ENCODE assay signal across 8 cellular contexts in the genomic region with DNA sequence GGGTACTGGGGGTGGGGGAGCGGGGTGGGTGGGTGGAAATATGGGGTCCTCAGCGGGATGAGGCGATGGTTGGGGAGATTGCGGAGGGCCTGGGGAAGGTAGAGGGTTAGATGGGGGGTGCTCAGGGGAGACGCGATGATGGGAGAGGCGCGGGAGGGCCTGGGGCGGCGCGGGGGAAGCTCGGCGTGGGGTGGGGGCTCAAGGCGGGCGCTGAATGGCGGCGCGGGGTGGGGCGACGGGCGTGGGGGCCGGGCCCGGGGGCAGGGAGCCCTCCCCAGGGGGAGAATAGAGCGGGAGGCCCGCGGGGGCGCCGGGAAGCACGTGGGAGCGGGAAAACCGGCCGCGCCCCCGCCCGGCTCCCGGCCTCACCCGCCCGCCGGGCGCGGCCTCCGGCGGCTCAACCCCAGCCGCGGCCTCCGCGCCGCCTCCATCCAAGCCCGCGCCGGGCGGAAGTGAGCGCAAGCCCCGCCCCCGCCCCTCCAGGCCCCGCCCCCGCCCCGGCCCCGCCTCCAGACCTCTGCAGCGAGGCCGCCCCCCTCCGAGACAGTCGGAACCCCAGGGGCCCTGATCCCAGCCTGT. TPM values are rescaled to one million over a fixed set of nuclear protein-coding genes. Genes with fewer than 3 reads are reported as not detected.
DNase-seq lines count a peak whose midpoint lies in the region; ATAC-seq and TF ChIP-seq lines count a peak whose summit lies in the region.

A gene with protein sequence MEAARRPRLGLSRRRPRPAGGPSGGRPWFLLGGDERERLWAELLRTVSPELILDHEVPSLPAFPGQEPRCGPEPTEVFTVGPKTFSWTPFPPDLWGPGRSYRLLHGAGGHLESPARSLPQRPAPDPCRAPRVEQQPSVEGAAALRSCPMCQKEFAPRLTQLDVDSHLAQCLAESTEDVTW (minus strand): TSS at position 454 of the 579 bp plus-strand sequence. CDS start 23 bp downstream, at position 431.

- H2AFZ ChIP-seq in OCI-LY3 (ENCODE audit: low read depth, low read length) = peak within 1 kb of the TSS; percentile 83

- H3K4me1 Mint-ChIP-seq in activated naive CD4-positive, alpha-beta T cell treated with anti-CD3 and anti-CD28 coated beads, Interleukin-2, amount 50 U/mL, for 24 hours = peaks cover 24% of the 10 kb centered on the region
- H3K4me1 Mint-ChIP-seq in glutamatergic neuron (ENCODE audit: low read depth, unreplicated experiment) (peaks cover 9% of the 10 kb centered on the region), osteocyte (ENCODE audit: unreplicated experiment) (peaks cover 25% of the 10 kb centered on the region)

- H3K27me3 ChIP-seq in BLaER1 (no peaks in the 10 kb centered on the region), OCI-LY3 (ENCODE audit: low read depth, low read length) (no peaks in the 10 kb centered on the region)

- H3K9me3 ChIP-seq in BLaER1 (no peaks in the 10 kb centered on the region), OCI-LY3 (ENCODE audit: insufficient read depth, low read length) (no peaks in the 10 kb centered on the region)

- peak; percentile 11 for ATAC-seq in GM18870 (IDR thresholded peaks at IDR 0.05; ENCODE audit: unreplicated experiment)
- ATAC-seq in HG03064 (IDR thresholded peaks at IDR 0.05; ENCODE audit: low read depth, unreplicated experiment) = peak; percentile 45

- TF ChIP-seq CTCF in OCI-LY3 (IDR thresholded peaks at IDR 0.05; ENCODE audit: low read depth, low read length) (no peak), glutamatergic neuron (IDR thresholded peaks at IDR 0.05; ENCODE audit: partially characterized antibody, unreplicated experiment) (no peak), osteocyte (IDR thresholded peaks at IDR 0.05) (no peak)

- peak within 1 kb of the TSS; percentile 84 for H3K4me3 Mint-ChIP-seq in activated naive CD4-positive, alpha-beta T cell treated with anti-CD3 and anti-CD28 coated beads, Interleukin-2, amount 50 U/mL, for 24 hours
- H3K4me3 Mint-ChIP-seq in glutamatergic neuron (ENCODE audit: unreplicated experiment) = peak within 1 kb of the TSS; percentile 76
- H3K4me3 Mint-ChIP-seq in osteocyte (ENCODE audit: unreplicated experiment) = peak within 1 kb of the TSS; percentile 80

- no peaks in the 10 kb centered on the region for H3K36me3 ChIP-seq in BLaER1
- H3K36me3 ChIP-seq in OCI-LY3 (replicated peaks; ENCODE audit: low read depth, low read length) = peaks cover 8% of the 10 kb centered on the region
- H3K36me3 ChIP-seq in urinary bladder (ENCODE audit: insufficient read depth) = no peaks in the 10 kb centered on the region

- H3K9ac ChIP-seq in BLaER1 (peak within 1 kb of the TSS; percentile 73), OCI-LY3 (ENCODE audit: low read length) (peak within 1 kb of the TSS; percentile 87)

- DNase-seq in glutamatergic neuron = peak; percentile 74
- no peak for DNase-seq in osteocyte (ENCODE audit: extremely low spot score, unreplicated experiment)

- H3K4me1 ChIP-seq in BLaER1 = peaks cover 89% of the 10 kb centered on the region
- peaks cover 17% of the 10 kb centered on the region for H3K4me1 ChIP-seq in OCI-LY3 (ENCODE audit: low read length)
- H3K4me1 ChIP-seq in urinary bladder (ENCODE audit: insufficient read depth) = peaks cover 5% of the 10 kb centered on the region

- H3K4me2 ChIP-seq in BLaER1 (peak within 1 kb of the TSS; percentile 97), OCI-LY3 (ENCODE audit: low read length) (peak within 1 kb of the TSS; percentile 92)

- H3K27me3 Mint-ChIP-seq in activated naive CD4-positive, alpha-beta T cell treated with anti-CD3 and anti-CD28 coated beads, Interleukin-2, amount 50 U/mL, for 24 hours = no peaks in the 10 kb centered on the region
- H3K27me3 Mint-ChIP-seq in glutamatergic neuron (ENCODE audit: unreplicated experiment) (peaks cover 9% of the 10 kb centered on the region), osteocyte (ENCODE audit: unreplicated experiment) (no peaks in the 10 kb centered on the region)

- H3K27ac ChIP-seq in BLaER1 = peak within 1 kb of the TSS; percentile 72
- H3K27ac ChIP-seq in OCI-LY3 (ENCODE audit: low read length) = peak within 1 kb of the TSS; percentile 77
- H3K27ac ChIP-seq in urinary bladder (ENCODE audit: low read depth) = peak within 1 kb of the TSS; percentile 84

- no peaks in the 10 kb centered on the region for H3K36me3 Mint-ChIP-seq in activated naive CD4-positive, alpha-beta T cell treated with anti-CD3 and anti-CD28 coated beads, Interleukin-2, amount 50 U/mL, for 24 hours
- H3K36me3 Mint-ChIP-seq in glutamatergic neuron (ENCODE audit: unreplicated experiment) (no peaks in the 10 kb centered on the region), osteocyte (ENCODE audit: unreplicated experiment) (no peaks in the 10 kb centered on the region)

- H4K20me1 ChIP-seq in BLaER1 (peaks cover 24% of the 10 kb centered on the region; the same call in 1 of the 2 replicates), OCI-LY3 (ENCODE audit: insufficient read depth, low read length) (no peaks in the 10 kb centered on the region)

- no peaks in the 10 kb centered on the region for H3K9me3 Mint-ChIP-seq in activated naive CD4-positive, alpha-beta T cell treated with anti-CD3 and anti-CD28 coated beads, Interleukin-2, amount 50 U/mL, for 24 hours
- peaks cover 8% of the 10 kb centered on the region for H3K9me3 Mint-ChIP-seq in glutamatergic neuron (ENCODE audit: unreplicated experiment)
- H3K9me3 Mint-ChIP-seq in osteocyte (ENCODE audit: unreplicated experiment) = no peaks in the 10 kb centered on the region

- peak within 1 kb of the TSS; percentile 73 for H3K4me3 ChIP-seq in BLaER1
- H3K4me3 ChIP-seq in OCI-LY3 (ENCODE audit: low read length) = peak within 1 kb of the TSS; percentile 84
- H3K4me3 ChIP-seq in urinary bladder (ENCODE audit: low read depth, low read length) = peak within 1 kb of the TSS; percentile 60

- WGBS in urinary bladder = 2% methylated on average over 62 of the region's 63 CpGs

- peaks cover 14% of the 10 kb centered on the region for H3K79me2 ChIP-seq in OCI-LY3 (ENCODE audit: low read length)

- peak within 1 kb of the TSS; percentile 80 for H3K27ac Mint-ChIP-seq in activated naive CD4-positive, alpha-beta T cell treated with anti-CD3 and anti-CD28 coated beads, Interleukin-2, amount 50 U/mL, for 24 hours
- H3K27ac Mint-ChIP-seq in glutamatergic neuron (ENCODE audit: unreplicated experiment) (peak within 1 kb of the TSS; percentile 76), osteocyte (ENCODE audit: unreplicated experiment) (peak within 1 kb of the TSS; percentile 94)

RNA-seq across cellular contexts. Expression of the gene that starts here (rescaled TPM):
- total RNA-seq in glutamatergic neuron (ENCODE audit: unreplicated experiment) (111 TPM), osteocyte (85.1 and 90.4 TPM in 2 replicates), urinary bladder (14.6 TPM)
- polyA plus RNA-seq in urinary bladder = 96.4 TPM
